In genomic region chr1:151942882-151943281, GRCh38 we compare ENCODE assay signal across 17 cellular contexts. TPM values are rescaled to one million over a fixed set of nuclear protein-coding genes. Genes with fewer than 3 reads are reported as not detected.
A peak's percentile ranks its signal among the peaks of the same experiment; 100 is the strongest.
DNase-seq lines count a peak whose midpoint lies in the region; ATAC-seq, FAIRE-seq and TF ChIP-seq lines count a peak whose summit lies in the region.
"Had no signal": no experiment of that assay in that cellular context is flagged by ENCODE, and none has a peak within 500 bp of the region (broad histone marks: within the 10 kb centered on the region; RNA-seq: fewer than 3 reads in every experiment).

No MANE protein-coding gene starts in this region.

- no peak overlapping the region for H3K56ac ChIP-seq in IMR-90 (ENCODE audit: extremely low read depth, insufficient read depth, low read length)

- TF ChIP-seq CTCF in IMR-90 (conservative IDR thresholded peaks at IDR 0.05; ENCODE audit: low read depth, low read length) (no peak), astrocyte (IDR thresholded peaks at IDR 0.05; ENCODE audit: insufficient read depth, low read depth, low read length) (no peak)

- H3K14ac ChIP-seq in IMR-90 (replicated peaks; ENCODE audit: low read depth, low read length): no peak overlapping the region

- H3K4me3 ChIP-seq in ACC112 (ENCODE audit: low read depth, low read length): no peak overlapping the region
- no peak overlapping the region for H3K4me3 ChIP-seq in IMR-90 (ENCODE audit: insufficient read depth, low read depth, low read length)
- no peak overlapping the region for H3K4me3 ChIP-seq in astrocyte (ENCODE audit: insufficient read depth, low read depth, low read length)
- no peak overlapping the region for H3K4me3 ChIP-seq in right cardiac atrium (ENCODE audit: low read length)

- H3K79me2 ChIP-seq in ACC112 (ENCODE audit: control insufficient read depth, insufficient read depth, low read length, unreplicated experiment) (no peaks in the 10 kb centered on the region), astrocyte (ENCODE audit: insufficient read depth, low read length) (no peaks in the 10 kb centered on the region)

- H2AFZ ChIP-seq in ACC112 (ENCODE audit: low read length, unreplicated experiment) (no peak overlapping the region), IMR-90 (replicated peaks; ENCODE audit: low read length, poor library complexity) (no peak overlapping the region), astrocyte (ENCODE audit: low read depth, low read length) (no peak overlapping the region)

- H3K9me3 ChIP-seq in IMR-90 (ENCODE audit: control insufficient read depth, insufficient read depth, low read length): no peaks in the 10 kb centered on the region
- H3K9me3 ChIP-seq in astrocyte (ENCODE audit: insufficient read depth, low read depth, low read length): no peaks in the 10 kb centered on the region
- H3K9me3 ChIP-seq in right cardiac atrium (ENCODE audit: control insufficient read depth, low read length): no peaks in the 10 kb centered on the region
- H3K9me3 ChIP-seq: BE2C had no signal

- H3K36me3 Mint-ChIP-seq in astrocyte (ENCODE audit: low read depth, unreplicated experiment): no peaks in the 10 kb centered on the region
- H3K36me3 Mint-ChIP-seq: mesothelial cell of epicardium had no signal

- DNase-seq in IMR-90 (no peak), astrocyte (ENCODE audit: low read depth) (peak; percentile 59), right cardiac atrium (no peak), NCI-H1092 treated with DMSO at 0.1 percent for 48 hours (lab: John Stamatoyannopoulos, UW) (no peak), NCI-H2227 treated with DMSO at 0.1 percent for 48 hours (lab: John Stamatoyannopoulos, UW) (no peak)
- no peak for DNase-seq in activated CD8-positive, alpha-beta memory T cell treated with anti-CD3 and anti-CD28 coated beads for 24 hours
- DNase-seq: BE2C, dermis blood vessel endothelial cell, DND-41, NCI-H2081 treated with DMSO at 0.1 percent for 48 hours, NCI-H82, SIG-M5 had no signal

- H3K4me1 ChIP-seq in ACC112 (ENCODE audit: control insufficient read depth, insufficient read depth, low read length, unreplicated experiment) (peaks cover 47% of the 10 kb centered on the region), IMR-90 (ENCODE audit: control insufficient read depth, insufficient read depth, low read length) (peaks cover 6% of the 10 kb centered on the region), astrocyte (ENCODE audit: insufficient read depth, low read length) (peaks cover 33% of the 10 kb centered on the region), right cardiac atrium (ENCODE audit: control insufficient read depth, insufficient read depth, low read length) (peaks cover 3% of the 10 kb centered on the region)

- no peak overlapping the region for H4K8ac ChIP-seq in IMR-90 (ENCODE audit: low read depth in 2 of 2, low read length in 2 of 2)

- H3K9me3 Mint-ChIP-seq in astrocyte (ENCODE audit: unreplicated experiment): no peaks in the 10 kb centered on the region
- H3K9me3 Mint-ChIP-seq: mesothelial cell of epicardium had no signal

- H3K27me3 ChIP-seq in ACC112 (ENCODE audit: insufficient read depth, low read length) (no peaks in the 10 kb centered on the region), IMR-90 (ENCODE audit: control insufficient read depth, insufficient read depth, low read length) (no peaks in the 10 kb centered on the region), astrocyte (ENCODE audit: insufficient read depth, low read length) (no peaks in the 10 kb centered on the region), right cardiac atrium (ENCODE audit: control insufficient read depth, insufficient read depth) (no peaks in the 10 kb centered on the region)

- H3K9me1 ChIP-seq in IMR-90 (ENCODE audit: insufficient read depth, low read length): peaks cover 13% of the 10 kb centered on the region

- H3K27me3 Mint-ChIP-seq in astrocyte (ENCODE audit: low read depth, unreplicated experiment): no peaks in the 10 kb centered on the region

- dilution Hi-C loops in IMR-90 (cut with HindIII; ENCODE audit: low sequenced_read_pairs, unreplicated experiment): no loop called here

- peak overlapping the region; percentile 30 for H3K27ac Mint-ChIP-seq in astrocyte (ENCODE audit: unreplicated experiment)
- H3K27ac Mint-ChIP-seq: mesothelial cell of epicardium had no signal

- H2BK15ac ChIP-seq in IMR-90 (ENCODE audit: low read depth, low read length): no peak overlapping the region

- in situ Hi-C loops in IMR-90 (cut with MboI; ENCODE audit: low sequenced_read_pairs): no loop called here

- POLR2A ChIA-PET in IMR-90 (lab: Charles Lee; ENCODE audit: unreplicated experiment): no interaction called here

- H4K91ac ChIP-seq in IMR-90 (ENCODE audit: insufficient read depth, low read depth, low read length): no peak overlapping the region

- no CpG with 5 or more reads among the region's 1 CpG for WGBS in IMR-90 (ENCODE audit: extremely low coverage in 2 of 2, insufficient read length in 1 of 2), 2 experiments
- 70% methylated on average over 1 of the region's 1 CpG for WGBS in right cardiac atrium

- H3K4me2 ChIP-seq in IMR-90 (ENCODE audit: low read depth, low read length) (no peak overlapping the region), astrocyte (ENCODE audit: low read length) (no peak overlapping the region)

- FAIRE-seq in astrocyte (lab: Jason Lieb, UNC): no peak

- no peaks in the 10 kb centered on the region for H3K36me3 ChIP-seq in ACC112 (ENCODE audit: insufficient read depth, low read length)
- H3K36me3 ChIP-seq in IMR-90 (ENCODE audit: control insufficient read depth, insufficient read depth, low read length): no peaks in the 10 kb centered on the region
- no peaks in the 10 kb centered on the region for H3K36me3 ChIP-seq in astrocyte (ENCODE audit: insufficient read depth, low read length)
- H3K36me3 ChIP-seq: BE2C had no signal

- no peak overlapping the region for H2BK20ac ChIP-seq in IMR-90 (ENCODE audit: low read depth, low read length)

- no peak overlapping the region for H3K18ac ChIP-seq in IMR-90 (ENCODE audit: low read depth, low read length)

- no peaks in the 10 kb centered on the region for H4K20me1 ChIP-seq in IMR-90 (ENCODE audit: insufficient read depth, low read length)
- no peaks in the 10 kb centered on the region for H4K20me1 ChIP-seq in astrocyte (ENCODE audit: insufficient read depth, low read length)

- no peaks in the 10 kb centered on the region for H3K79me1 ChIP-seq in IMR-90 (ENCODE audit: low read depth in 1 of 2, low read length in 2 of 2)

- intact Hi-C loops in IMR-90 (cut with micrococcal nuclease): no loop called here
- intact Hi-C loops in right cardiac atrium (cut with DNase I): no loop called here

- peak overlapping the region; percentile 25 for H3K27ac ChIP-seq in ACC112 (ENCODE audit: low read depth, low read length)
- H3K27ac ChIP-seq in IMR-90 (ENCODE audit: insufficient read depth, low read length): no peak overlapping the region
- no peak overlapping the region for H3K27ac ChIP-seq in astrocyte (ENCODE audit: low read depth, low read length)
- peak overlapping the region; percentile 42 for H3K27ac ChIP-seq in right cardiac atrium (ENCODE audit: low read length)
- H3K27ac ChIP-seq: HL-60 had no signal

- H4K5ac ChIP-seq in IMR-90 (ENCODE audit: low read depth, low read length): no peak overlapping the region

- no peak for TF ChIP-seq POLR2A in IMR-90 (IDR thresholded peaks at IDR 0.05; ENCODE audit: low read depth, low read length)

- CTCF ChIA-PET in IMR-90 (lab: Yijun Ruan, JAX): interaction anchor here (0.6 kb wide), 1 partner anchor 115 kb away, joined by 3 read pairs; no protein-coding TSS in a partner anchor

- no peak overlapping the region for H2AK9ac ChIP-seq in IMR-90 (replicated peaks; ENCODE audit: low read depth, low read length, poor library complexity)

- no peak overlapping the region for H2BK5ac ChIP-seq in IMR-90 (ENCODE audit: low read depth, low read length, poor library complexity, severe bottlenecking)

- no peak overlapping the region for H2AK5ac ChIP-seq in IMR-90 (ENCODE audit: low read depth, low read length)

- H3K4ac ChIP-seq in IMR-90 (ENCODE audit: low read depth, low read length): no peak overlapping the region

- ATAC-seq in IMR-90 (ENCODE audit: low read depth): no peak
- ATAC-seq in right cardiac atrium: peak; percentile 4 to 29
- no peak for ATAC-seq in HG03039 (IDR thresholded peaks at IDR 0.05; ENCODE audit: unreplicated experiment)
- ATAC-seq: HCT116 had no signal

- no peak overlapping the region for H3K4me3 Mint-ChIP-seq in astrocyte (ENCODE audit: unreplicated experiment)
- H3K4me3 Mint-ChIP-seq: mesothelial cell of epicardium had no signal

- H3K9ac ChIP-seq in IMR-90 (ENCODE audit: low read depth, low read length) (no peak overlapping the region), astrocyte (ENCODE audit: low read length) (no peak overlapping the region)

- no TSS peak for BruUV-seq in IMR-90 (replicated peaks; lab: Mats Ljungman, UMichigan)

- H3K4me1 Mint-ChIP-seq in astrocyte (ENCODE audit: low read depth, unreplicated experiment): peaks cover 15% of the 10 kb centered on the region

- no peak overlapping the region for H3K23ac ChIP-seq in IMR-90 (ENCODE audit: low read depth, low read length)

- TF ChIP-seq RAD21 in IMR-90 (IDR thresholded peaks at IDR 0.05; ENCODE audit: low read length): no peak

- no peak overlapping the region for H2BK120ac ChIP-seq in IMR-90 (ENCODE audit: low read depth, low read length)

TF ChIP-seq in IMR-90, 13 proteins besides CTCF, POLR2A, EP300 and RAD21:
- no peak for TF ChIP-seq BHLHE40 (IDR thresholded peaks at IDR 0.05; ENCODE audit: low read depth, low read length)
- peak; percentile 18; the same call in 1 of the 2 replicates for TF ChIP-seq CEBPB (IDR thresholded peaks at IDR 0.05; ENCODE audit: low read depth, low read length)
TF ChIP-seq in IMR-90: peak in this region for 1.

RNA-seq across cellular contexts. Expression of gene THEM4, which starts 33.6 kb away (rescaled TPM):
- total RNA-seq in IMR-90 (2012; rRNA removed): 7.3 and 8.3 TPM in 2 replicates
- polyA plus RNA-seq in IMR-90 (2012; rRNA removed): 12.2 and 15.7 TPM in 2 replicates
- polyA plus RNA-seq in IMR-90 (2012; cell fraction: cytosol; rRNA removed): 5.9 and 6.6 TPM in 2 replicates
- polyA plus RNA-seq in IMR-90 (2012; cell fraction: nucleus; rRNA removed; ENCODE audit: low replicate concordance): 4.0 and 16.7 TPM in 2 replicates
- total RNA-seq in astrocyte: 15.7 and 17.5 TPM in 2 replicates
- 10 to 100 TPM; 18.8 to 19.5 (median 19.0) TPM for total RNA-seq in right cardiac atrium
- 27.2 TPM for polyA plus RNA-seq in right cardiac atrium

RNA-seq across cellular contexts. Expression of gene S100A10, which starts 50.8 kb away (rescaled TPM):
- total RNA-seq in IMR-90 (2012; rRNA removed) (77.2 and 86.0 TPM in 2 replicates), astrocyte (1,137 and 1,257 TPM in 2 replicates), right cardiac atrium (100 to 1,000 TPM; 108 to 245 (median 200) TPM)
- polyA plus RNA-seq in IMR-90 (2012; rRNA removed) (223 and 277 TPM in 2 replicates), right cardiac atrium (223 TPM)
- 119 and 149 TPM in 2 replicates for polyA plus RNA-seq in IMR-90 (2012; cell fraction: cytosol; rRNA removed)
- polyA plus RNA-seq in IMR-90 (2012; cell fraction: nucleus; rRNA removed; ENCODE audit: low replicate concordance): 18.1 and 82.0 TPM in 2 replicates

Comparison
In these comparisons a context has a peak if more than half of its experiments do, and no peak if none do; other contexts are left out.
1. H3K27ac ChIP-seq: peak in ACC112 (single experiment) and right cardiac atrium (single experiment); none in IMR-90 (single experiment) and astrocyte (single experiment).
2. ATAC-seq: peak in right cardiac atrium (2 of 2); none in IMR-90 (single experiment) and HG03039 (single experiment).